ENCODE assay signal across 24 cellular contexts in the genomic region with DNA sequence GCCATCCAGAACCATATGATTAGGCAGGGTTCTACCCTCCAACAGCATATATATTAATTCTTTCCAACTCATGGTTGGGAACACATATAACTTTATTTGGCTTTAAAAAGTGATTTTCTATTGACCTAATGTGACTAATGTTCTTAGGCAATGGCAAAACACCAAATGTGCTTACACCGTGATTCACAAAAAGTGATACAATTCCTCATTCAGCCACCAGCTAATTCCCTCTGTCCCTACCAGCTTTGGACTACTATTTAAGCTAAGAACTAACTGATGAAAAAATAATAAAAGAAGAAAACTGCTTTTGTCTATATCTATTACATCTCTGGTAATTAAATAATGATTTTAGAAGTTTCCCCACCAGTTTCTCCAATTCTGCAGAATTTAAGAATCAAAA. TPM values are rescaled to one million over a fixed set of nuclear protein-coding genes. Genes with fewer than 3 reads are reported as not detected.
DNase-seq lines count a peak whose midpoint lies in the region; ATAC-seq and TF ChIP-seq lines count a peak whose summit lies in the region.
"Had no signal": no experiment of that assay in that cellular context is flagged by ENCODE, and none has a peak within 500 bp of the region (broad histone marks: within the 10 kb centered on the region; RNA-seq: fewer than 3 reads in every experiment).

No MANE protein-coding gene starts in this region.

- peak overlapping the region; percentile 94 for H3K27ac ChIP-seq in OCI-LY3 (ENCODE audit: low read length)
- no peak overlapping the region for H3K27ac ChIP-seq in upper lobe of right lung
- H3K27ac ChIP-seq: cardiac muscle cell, dorsolateral prefrontal cortex, psoas muscle, spleen, vagina had no signal

- H3K27ac Mint-ChIP-seq in activated CD8-positive, alpha-beta memory T cell treated with anti-CD3 and anti-CD28 coated beads, Interleukin-2, amount 10 ng/mL, durations not matched to agents 7 days and 5 days, result no peak overlapping the region
- H3K27ac Mint-ChIP-seq: T-cell, WTC11 had no signal

- no peak for ATAC-seq in activated CD8-positive, alpha-beta memory T cell treated with anti-CD3 and anti-CD28 coated beads, Interleukin-2, amount 10 ng/mL, durations not matched to agents 7 days and 5 days
- ATAC-seq in upper lobe of right lung (no peak), HG03139 (IDR thresholded peaks at IDR 0.05; ENCODE audit: unreplicated experiment) (no peak)
- ATAC-seq: K562, left lobe of liver, psoas muscle, T-cell, WTC11 had no signal

- H3K4me3 Mint-ChIP-seq in activated CD8-positive, alpha-beta memory T cell treated with anti-CD3 and anti-CD28 coated beads, Interleukin-2, amount 10 ng/mL, durations not matched to agents 7 days and 5 days, result peak overlapping the region; percentile 24
- H3K4me3 Mint-ChIP-seq: T-cell, WTC11 had no signal

- H3K27me3 ChIP-seq in OCI-LY3 (ENCODE audit: low read depth, low read length), result no peaks in the 10 kb centered on the region
- no peaks in the 10 kb centered on the region for H3K27me3 ChIP-seq in upper lobe of right lung
- H3K27me3 ChIP-seq: cardiac muscle cell, dorsolateral prefrontal cortex, spleen, vagina had no signal

- CTCF ChIA-PET in activated CD8-positive, alpha-beta memory T cell treated with anti-CD3 and anti-CD28 coated beads, Interleukin-2, amount 10 ng/mL, durations not matched to agents 7 days and 5 days (lab: Charles Lee), result interaction anchor here (0.9 kb wide), 1 partner anchor 980 kb away, joined by 3 read pairs; no protein-coding TSS in a partner anchor

- H4K20me1 ChIP-seq in OCI-LY3 (ENCODE audit: insufficient read depth, low read length), result peaks cover 76% of the 10 kb centered on the region

- TF ChIP-seq CTCF in OCI-LY3 (IDR thresholded peaks at IDR 0.05; ENCODE audit: low read depth, low read length) (no peak), fibroblast of mammary gland (conservative IDR thresholded peaks at IDR 0.05; ENCODE audit: control insufficient read depth, insufficient read depth, low read depth, low read length) (no peak), upper lobe of right lung (IDR thresholded peaks at IDR 0.05) (no peak)

- no peaks in the 10 kb centered on the region for H3K27me3 Mint-ChIP-seq in activated CD8-positive, alpha-beta memory T cell treated with anti-CD3 and anti-CD28 coated beads, Interleukin-2, amount 10 ng/mL, durations not matched to agents 7 days and 5 days
- H3K27me3 Mint-ChIP-seq: T-cell had no signal

- intact Hi-C loops in upper lobe of right lung (cut with DNase I), result no loop called here

- no peak overlapping the region for H2AFZ ChIP-seq in OCI-LY3 (ENCODE audit: low read depth, low read length)

- peaks cover 74% of the 10 kb centered on the region for H3K36me3 Mint-ChIP-seq in activated CD8-positive, alpha-beta memory T cell treated with anti-CD3 and anti-CD28 coated beads, Interleukin-2, amount 10 ng/mL, durations not matched to agents 7 days and 5 days

- H3K36me3 ChIP-seq in OCI-LY3 (replicated peaks; ENCODE audit: low read depth, low read length) (peaks cover 82% of the 10 kb centered on the region), upper lobe of right lung (peaks cover 52% of the 10 kb centered on the region)

- H3K9me3 ChIP-seq in OCI-LY3 (ENCODE audit: insufficient read depth, low read length) (no peaks in the 10 kb centered on the region), upper lobe of right lung (no peaks in the 10 kb centered on the region)
- H3K9me3 ChIP-seq: psoas muscle, spleen, vagina had no signal

- H3K9ac ChIP-seq in OCI-LY3 (ENCODE audit: low read length), result peak overlapping the region; percentile 31

- no peak for DNase-seq in activated CD8-positive, alpha-beta memory T cell treated with anti-CD3 and anti-CD28 coated beads, Interleukin-2, amount 10 ng/mL, durations not matched to agents 7 days and 5 days
- DNase-seq in activated CD8-positive, alpha-beta memory T cell treated with anti-CD3 and anti-CD28 coated beads, Interleukin-2, amount 50 U/mL, for 48 hours, result no peak
- DNase-seq in fibroblast of mammary gland (ENCODE audit: low read depth), result peak; percentile 74
- DNase-seq in upper lobe of right lung, result no peak
- DNase-seq in putamen (ENCODE audit: low spot score), result no peak
- no peak for DNase-seq in SHP77 treated with DMSO at 0.1 percent for 48 hours (lab: John Stamatoyannopoulos, UW)
- DNase-seq: ACHN; activated effector memory CD4-positive, alpha-beta T cell treated with Interleukin-2 at 50 U/mL for 16 hours; DMS79 treated with DMSO at 0.1 percent for 48 hours; dorsolateral prefrontal cortex; NCI-H1092; NCI-H2107; NCI-H524; psoas muscle; SIG-M5; spleen; T-cell had no signal

- H3K4me3 ChIP-seq in OCI-LY3 (ENCODE audit: low read length) (peak overlapping the region; percentile 93), fibroblast of mammary gland (ENCODE audit: control insufficient read depth, low read depth, low read length) (no peak overlapping the region), upper lobe of right lung (peak overlapping the region; percentile 92)
- H3K4me3 ChIP-seq: cardiac muscle cell, dorsolateral prefrontal cortex, K562, psoas muscle, vagina had no signal

- peaks cover 62% of the 10 kb centered on the region for H3K4me1 Mint-ChIP-seq in activated CD8-positive, alpha-beta memory T cell treated with anti-CD3 and anti-CD28 coated beads, Interleukin-2, amount 10 ng/mL, durations not matched to agents 7 days and 5 days

- H3K4me1 ChIP-seq in OCI-LY3 (ENCODE audit: low read length) (peaks cover 67% of the 10 kb centered on the region), upper lobe of right lung (peaks cover 27% of the 10 kb centered on the region)

- H3K79me2 ChIP-seq in OCI-LY3 (ENCODE audit: low read length), result peaks cover 100% of the 10 kb centered on the region

- peak overlapping the region; percentile 82 for H3K4me2 ChIP-seq in OCI-LY3 (ENCODE audit: low read length)

- H3K9me3 Mint-ChIP-seq in activated CD8-positive, alpha-beta memory T cell treated with anti-CD3 and anti-CD28 coated beads, Interleukin-2, amount 10 ng/mL, durations not matched to agents 7 days and 5 days (ENCODE audit: low read depth), result no peaks in the 10 kb centered on the region
- H3K9me3 Mint-ChIP-seq: T-cell, WTC11 had no signal

RNA-seq across cellular contexts. Expression of gene CTSC, which starts 4.7 kb away (rescaled TPM):
- 100 to 1,000 TPM; 287 to 292 TPM for total RNA-seq in activated CD8-positive, alpha-beta memory T cell treated with anti-CD3 and anti-CD28 coated beads, Interleukin-2, amount 10 ng/mL, durations not matched to agents 7 days and 5 days
- 278 TPM for total RNA-seq in upper lobe of right lung
